In the genomic region with DNA sequence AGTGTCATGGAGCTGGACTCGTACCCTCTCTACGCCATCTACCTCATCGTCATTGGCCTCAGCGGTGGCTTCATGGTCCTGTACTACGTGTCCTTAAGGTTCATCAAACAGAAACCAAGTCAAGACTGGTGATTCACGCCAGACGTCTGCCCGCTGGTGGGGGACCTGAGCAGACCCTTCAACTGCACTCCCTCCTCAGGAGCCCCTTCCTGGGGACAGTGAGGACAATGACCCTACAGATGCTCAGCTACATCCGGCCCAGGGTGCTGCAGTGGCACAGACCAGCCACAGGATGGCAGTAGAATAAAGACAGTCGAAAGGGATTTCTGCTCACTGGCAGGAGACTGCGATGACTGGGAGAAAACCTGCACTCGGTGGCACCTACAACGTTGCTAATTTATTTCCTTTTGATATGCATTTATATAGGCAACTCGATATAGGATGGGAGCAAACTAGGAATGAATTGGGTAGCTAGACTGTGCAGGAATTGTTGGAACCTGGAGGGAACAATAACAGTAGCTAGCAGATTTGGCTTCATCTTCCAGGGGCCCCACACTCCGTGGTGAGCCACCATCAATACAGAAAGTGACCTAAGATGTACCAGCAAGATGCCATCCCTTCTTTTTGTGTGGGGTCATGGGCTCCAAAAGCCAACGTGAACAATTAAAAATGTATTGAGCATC, we compare ENCODE assay signal across 8 cellular contexts. TPM values are rescaled to one million over a fixed set of nuclear protein-coding genes. Genes with fewer than 3 reads are reported as not detected.
DNase-seq lines count a peak whose midpoint lies in the region; ATAC-seq and TF ChIP-seq lines count a peak whose summit lies in the region.

No MANE protein-coding gene starts in this region.

- H3K4me1 ChIP-seq in cardiac muscle cell (ENCODE audit: low read depth) (no peaks in the 10 kb centered on the region), prostate gland (replicated peaks) (no peaks in the 10 kb centered on the region)

- 39% methylated on average over 16 of the region's 16 CpGs for WGBS in prostate gland

- H3K4me3 ChIP-seq in cardiac muscle cell = no peak overlapping the region
- H3K4me3 ChIP-seq in prostate gland = no peak overlapping the region

- H3K27ac ChIP-seq in cardiac muscle cell (no peak overlapping the region), prostate gland (no peak overlapping the region)

- H3K36me3 Mint-ChIP-seq in activated naive CD4-positive, alpha-beta T cell treated with anti-CD3 and anti-CD28 coated beads, Interleukin-2, amount 50 U/mL, for 72 hours = no peaks in the 10 kb centered on the region

- DNase-seq in DMS153 (lab: John Stamatoyannopoulos, UW) (peak; percentile 37), NAMALWA (ENCODE audit: low spot score) (peak; percentile 84), cardiac muscle cell (ENCODE audit: low read depth in 1 of 2, low spot score in 1 of 2) (peak; percentile 67 to 73), prostate gland (ENCODE audit: low spot score) (peak; percentile 56), cerebellar nuclear complex (lab: John Stamatoyannopoulos, UW) (no peak)
- peak in 1 of 2 donors; percentile 80 for DNase-seq in activated naive CD4-positive, alpha-beta T cell treated with anti-CD3 and anti-CD28 coated beads, Interleukin-2, amount 50 U/mL, for 72 hours (ENCODE audit: low spot score in 2 of 2)

- peak overlapping the region in 1 of 2 donors; percentile 24 for H3K27ac Mint-ChIP-seq in activated naive CD4-positive, alpha-beta T cell treated with anti-CD3 and anti-CD28 coated beads, Interleukin-2, amount 50 U/mL, for 72 hours

- peak; percentile 96 for TF ChIP-seq CTCF in cardiac muscle cell (IDR thresholded peaks at IDR 0.05; ENCODE audit: low read depth, low read length)
- TF ChIP-seq CTCF in prostate gland (IDR thresholded peaks at IDR 0.05) = peak; percentile 24 to 89 (median 78)

- H3K27me3 ChIP-seq in cardiac muscle cell (no peaks in the 10 kb centered on the region), prostate gland (replicated peaks; ENCODE audit: insufficient read depth) (no peaks in the 10 kb centered on the region)

- intact Hi-C loops in prostate gland (cut with DNase I) = no loop called here

- no peak for TF ChIP-seq POLR2A in prostate gland (IDR thresholded peaks at IDR 0.05)

- ATAC-seq in GM21786 (IDR thresholded peaks at IDR 0.05; ENCODE audit: unreplicated experiment) (peak; percentile 91), SK-N-SH treated with all-trans-retinoic acid at 6 μM for 48 hours (peak; percentile 91)
- peak; percentile 76 to 89 for ATAC-seq in activated naive CD4-positive, alpha-beta T cell treated with anti-CD3 and anti-CD28 coated beads, Interleukin-2, amount 50 U/mL, for 72 hours

- H3K9me3 Mint-ChIP-seq in activated naive CD4-positive, alpha-beta T cell treated with anti-CD3 and anti-CD28 coated beads, Interleukin-2, amount 50 U/mL, for 72 hours = no peaks in the 10 kb centered on the region

- no peaks in the 10 kb centered on the region for H3K9me3 ChIP-seq in cardiac muscle cell (ENCODE audit: low read depth)
- H3K9me3 ChIP-seq in prostate gland = no peaks in the 10 kb centered on the region

- H3K36me3 ChIP-seq in cardiac muscle cell = no peaks in the 10 kb centered on the region
- no peaks in the 10 kb centered on the region for H3K36me3 ChIP-seq in prostate gland

TF ChIP-seq in SK-N-SH treated with all-trans-retinoic acid at 6 μM for 48 hours, 23 proteins besides CTCF, POLR2A, EP300 and RAD21:
- TF ChIP-seq CSDC2 (CRISPR knock-in tag; IDR thresholded peaks at IDR 0.05) (no peak), OSR1 (CRISPR knock-in tag; IDR thresholded peaks at IDR 0.05) (no peak), PPARA (CRISPR knock-in tag; IDR thresholded peaks at IDR 0.05; ENCODE audit: borderline replicate concordance) (no peak), ZNF8 (CRISPR knock-in tag; IDR thresholded peaks at IDR 0.05) (no peak), BACH2 (CRISPR knock-in tag; IDR thresholded peaks at IDR 0.05; ENCODE audit: borderline replicate concordance) (no peak), ZNF70 (CRISPR knock-in tag; IDR thresholded peaks at IDR 0.05) (no peak), ESRRG (CRISPR knock-in tag; IDR thresholded peaks at IDR 0.05) (no peak), TCF4 (CRISPR knock-in tag; IDR thresholded peaks at IDR 0.05; ENCODE audit: borderline replicate concordance) (no peak), TOX (CRISPR knock-in tag; IDR thresholded peaks at IDR 0.05; ENCODE audit: borderline replicate concordance) (no peak), ISL1 (CRISPR knock-in tag; IDR thresholded peaks at IDR 0.05) (no peak)
- TF ChIP-seq, protein P1, sequence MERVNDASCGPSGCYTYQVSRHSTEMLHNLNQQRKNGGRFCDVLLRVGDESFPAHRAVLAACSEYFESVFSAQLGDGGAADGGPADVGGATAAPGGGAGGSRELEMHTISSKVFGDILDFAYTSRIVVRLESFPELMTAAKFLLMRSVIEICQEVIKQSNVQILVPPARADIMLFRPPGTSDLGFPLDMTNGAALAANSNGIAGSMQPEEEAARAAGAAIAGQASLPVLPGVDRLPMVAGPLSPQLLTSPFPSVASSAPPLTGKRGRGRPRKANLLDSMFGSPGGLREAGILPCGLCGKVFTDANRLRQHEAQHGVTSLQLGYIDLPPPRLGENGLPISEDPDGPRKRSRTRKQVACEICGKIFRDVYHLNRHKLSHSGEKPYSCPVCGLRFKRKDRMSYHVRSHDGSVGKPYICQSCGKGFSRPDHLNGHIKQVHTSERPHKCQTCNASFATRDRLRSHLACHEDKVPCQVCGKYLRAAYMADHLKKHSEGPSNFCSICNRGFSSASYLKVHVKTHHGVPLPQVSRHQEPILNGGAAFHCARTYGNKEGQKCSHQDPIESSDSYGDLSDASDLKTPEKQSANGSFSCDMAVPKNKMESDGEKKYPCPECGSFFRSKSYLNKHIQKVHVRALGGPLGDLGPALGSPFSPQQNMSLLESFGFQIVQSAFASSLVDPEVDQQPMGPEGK (CRISPR knock-in tag; IDR thresholded peaks at IDR 0.05; ENCODE audit: borderline replicate concordance) = no peak

RNA-seq across cellular contexts. Expression of a gene that starts 39.2 kb away (rescaled TPM):
- not detected for total RNA-seq in activated naive CD4-positive, alpha-beta T cell treated with anti-CD3 and anti-CD28 coated beads, Interleukin-2, amount 50 U/mL, for 72 hours
- total RNA-seq in cardiac muscle cell (0.04 TPM in 1 of 2 replicates, not detected in the other), prostate gland (under 1 TPM in 1 of 2 donors, not detected in 1; 0.57 TPM)
- polyA plus RNA-seq in cardiac muscle cell = 0.04 TPM in 1 of 2 replicates, not detected in the other

RNA-seq across cellular contexts. Expression of a gene that starts 39.3 kb away (rescaled TPM):
- not detected for total RNA-seq in activated naive CD4-positive, alpha-beta T cell treated with anti-CD3 and anti-CD28 coated beads, Interleukin-2, amount 50 U/mL, for 72 hours
- total RNA-seq in cardiac muscle cell (0.18 TPM in 1 of 2 replicates, not detected in the other), prostate gland (not detected)
- polyA plus RNA-seq in cardiac muscle cell = not detected in 2 replicates

Comparison
In these comparisons a context has a peak if more than half of its experiments do, and no peak if none do; other contexts are left out.
1. DNase-seq: peak in DMS153 (single experiment), NAMALWA (single experiment), cardiac muscle cell (2 of 2) and prostate gland (single experiment); none in cerebellar nuclear complex (0 of 2).
2. Peak in every context shown above with its lines, with median percentiles within 50 percentile points of each other: ATAC-seq.